Comparison of ENCODE assay signal across 2 cellular contexts in the genomic region with DNA sequence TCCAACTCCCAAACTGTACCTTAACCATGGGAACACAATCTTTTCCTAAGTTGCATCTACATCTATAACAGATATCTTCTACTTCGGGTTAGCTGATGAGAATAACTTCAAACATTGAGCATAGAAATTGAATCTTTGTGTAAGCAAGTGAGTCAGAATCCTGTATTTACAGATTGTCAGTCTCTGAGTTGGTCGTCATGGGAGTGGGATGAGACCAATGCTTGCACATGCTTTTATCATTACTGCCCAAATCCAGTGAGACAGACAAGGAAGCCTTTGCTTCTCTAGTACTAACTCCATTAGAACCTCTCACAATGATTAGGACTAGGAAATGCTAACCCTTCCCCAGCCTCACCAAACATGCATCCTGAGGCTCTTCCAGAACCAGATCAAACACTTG.
TF ChIP-seq lines count a peak whose summit lies in the region.

No MANE protein-coding gene starts in this region.

TF ChIP-seq in IMR-90, 13 proteins besides CTCF, POLR2A, EP300 and RAD21 (continued from another document):
- 0 out of 2 replicates have a peak, but pooled peaks have one; percentile 46 for TF ChIP-seq FOS (IDR thresholded peaks at IDR 0.05; ENCODE audit: low read depth, low read length)
- no peak for TF ChIP-seq RFX5 (IDR thresholded peaks at IDR 0.05; ENCODE audit: low read depth, low read length)
- TF ChIP-seq, protein P1, sequence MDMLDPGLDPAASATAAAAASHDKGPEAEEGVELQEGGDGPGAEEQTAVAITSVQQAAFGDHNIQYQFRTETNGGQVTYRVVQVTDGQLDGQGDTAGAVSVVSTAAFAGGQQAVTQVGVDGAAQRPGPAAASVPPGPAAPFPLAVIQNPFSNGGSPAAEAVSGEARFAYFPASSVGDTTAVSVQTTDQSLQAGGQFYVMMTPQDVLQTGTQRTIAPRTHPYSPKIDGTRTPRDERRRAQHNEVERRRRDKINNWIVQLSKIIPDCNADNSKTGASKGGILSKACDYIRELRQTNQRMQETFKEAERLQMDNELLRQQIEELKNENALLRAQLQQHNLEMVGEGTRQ (IDR thresholded peaks at IDR 0.05; ENCODE audit: low read depth, low read length), result no peak
- no peak for TF ChIP-seq MAZ (IDR thresholded peaks at IDR 0.05; ENCODE audit: borderline replicate concordance, low read depth, low read length)
- no peak for TF ChIP-seq CHD1 (IDR thresholded peaks at IDR 0.05; ENCODE audit: low read depth, low read length)
- no peak for TF ChIP-seq NFE2L2 (IDR thresholded peaks at IDR 0.05; ENCODE audit: low read depth, low read length)

TF ChIP-seq in SK-N-SH, 30 proteins besides CTCF, POLR2A, EP300 and RAD21:
- TF ChIP-seq, protein P2, sequence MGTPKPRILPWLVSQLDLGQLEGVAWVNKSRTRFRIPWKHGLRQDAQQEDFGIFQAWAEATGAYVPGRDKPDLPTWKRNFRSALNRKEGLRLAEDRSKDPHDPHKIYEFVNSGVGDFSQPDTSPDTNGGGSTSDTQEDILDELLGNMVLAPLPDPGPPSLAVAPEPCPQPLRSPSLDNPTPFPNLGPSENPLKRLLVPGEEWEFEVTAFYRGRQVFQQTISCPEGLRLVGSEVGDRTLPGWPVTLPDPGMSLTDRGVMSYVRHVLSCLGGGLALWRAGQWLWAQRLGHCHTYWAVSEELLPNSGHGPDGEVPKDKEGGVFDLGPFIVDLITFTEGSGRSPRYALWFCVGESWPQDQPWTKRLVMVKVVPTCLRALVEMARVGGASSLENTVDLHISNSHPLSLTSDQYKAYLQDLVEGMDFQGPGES (IDR thresholded peaks at IDR 0.05; ENCODE audit: low read depth, low read length), result no peak
- no peak for TF ChIP-seq TAF1 (IDR thresholded peaks at IDR 0.05; ENCODE audit: borderline replicate concordance, low read depth, low read length)
- TF ChIP-seq MEF2A (IDR thresholded peaks at IDR 0.05; ENCODE audit: borderline replicate concordance, low read depth), result no peak
- no peak for TF ChIP-seq POLR2AphosphoS5 (IDR thresholded peaks at IDR 0.05; ENCODE audit: low read depth, low read length)
- TF ChIP-seq, protein P3, sequence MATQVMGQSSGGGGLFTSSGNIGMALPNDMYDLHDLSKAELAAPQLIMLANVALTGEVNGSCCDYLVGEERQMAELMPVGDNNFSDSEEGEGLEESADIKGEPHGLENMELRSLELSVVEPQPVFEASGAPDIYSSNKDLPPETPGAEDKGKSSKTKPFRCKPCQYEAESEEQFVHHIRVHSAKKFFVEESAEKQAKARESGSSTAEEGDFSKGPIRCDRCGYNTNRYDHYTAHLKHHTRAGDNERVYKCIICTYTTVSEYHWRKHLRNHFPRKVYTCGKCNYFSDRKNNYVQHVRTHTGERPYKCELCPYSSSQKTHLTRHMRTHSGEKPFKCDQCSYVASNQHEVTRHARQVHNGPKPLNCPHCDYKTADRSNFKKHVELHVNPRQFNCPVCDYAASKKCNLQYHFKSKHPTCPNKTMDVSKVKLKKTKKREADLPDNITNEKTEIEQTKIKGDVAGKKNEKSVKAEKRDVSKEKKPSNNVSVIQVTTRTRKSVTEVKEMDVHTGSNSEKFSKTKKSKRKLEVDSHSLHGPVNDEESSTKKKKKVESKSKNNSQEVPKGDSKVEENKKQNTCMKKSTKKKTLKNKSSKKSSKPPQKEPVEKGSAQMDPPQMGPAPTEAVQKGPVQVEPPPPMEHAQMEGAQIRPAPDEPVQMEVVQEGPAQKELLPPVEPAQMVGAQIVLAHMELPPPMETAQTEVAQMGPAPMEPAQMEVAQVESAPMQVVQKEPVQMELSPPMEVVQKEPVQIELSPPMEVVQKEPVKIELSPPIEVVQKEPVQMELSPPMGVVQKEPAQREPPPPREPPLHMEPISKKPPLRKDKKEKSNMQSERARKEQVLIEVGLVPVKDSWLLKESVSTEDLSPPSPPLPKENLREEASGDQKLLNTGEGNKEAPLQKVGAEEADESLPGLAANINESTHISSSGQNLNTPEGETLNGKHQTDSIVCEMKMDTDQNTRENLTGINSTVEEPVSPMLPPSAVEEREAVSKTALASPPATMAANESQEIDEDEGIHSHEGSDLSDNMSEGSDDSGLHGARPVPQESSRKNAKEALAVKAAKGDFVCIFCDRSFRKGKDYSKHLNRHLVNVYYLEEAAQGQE (IDR thresholded peaks at IDR 0.05; ENCODE audit: low read depth, low read length), result no peak
- no peak for TF ChIP-seq GABPA (IDR thresholded peaks at IDR 0.05; ENCODE audit: low read depth)
- TF ChIP-seq SMC3 (IDR thresholded peaks at IDR 0.05; ENCODE audit: low read depth, low read length), result no peak
- no peak for TF ChIP-seq MXI1 (IDR thresholded peaks at IDR 0.05; ENCODE audit: low read depth, low read length)
- TF ChIP-seq RFX5 (IDR thresholded peaks at IDR 0.05; ENCODE audit: low read length), result no peak
- no peak for TF ChIP-seq JUND (IDR thresholded peaks at IDR 0.05)
- no peak for TF ChIP-seq ELF1 (IDR thresholded peaks at IDR 0.05)
- TF ChIP-seq, protein P4, sequence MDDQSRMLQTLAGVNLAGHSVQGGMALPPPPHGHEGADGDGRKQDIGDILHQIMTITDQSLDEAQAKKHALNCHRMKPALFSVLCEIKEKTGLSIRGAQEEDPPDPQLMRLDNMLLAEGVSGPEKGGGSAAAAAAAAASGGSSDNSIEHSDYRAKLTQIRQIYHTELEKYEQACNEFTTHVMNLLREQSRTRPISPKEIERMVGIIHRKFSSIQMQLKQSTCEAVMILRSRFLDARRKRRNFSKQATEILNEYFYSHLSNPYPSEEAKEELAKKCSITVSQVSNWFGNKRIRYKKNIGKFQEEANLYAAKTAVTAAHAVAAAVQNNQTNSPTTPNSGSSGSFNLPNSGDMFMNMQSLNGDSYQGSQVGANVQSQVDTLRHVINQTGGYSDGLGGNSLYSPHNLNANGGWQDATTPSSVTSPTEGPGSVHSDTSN (IDR thresholded peaks at IDR 0.05), result no peak
- no peak for TF ChIP-seq NFIC (IDR thresholded peaks at IDR 0.05; ENCODE audit: borderline replicate concordance)
- TF ChIP-seq GATA2 (CRISPR knock-in tag; IDR thresholded peaks at IDR 0.05), result no peak
- no peak for TF ChIP-seq RXRA (IDR thresholded peaks at IDR 0.05; ENCODE audit: borderline replicate concordance, low read depth)
- no peak for TF ChIP-seq RCOR1 (IDR thresholded peaks at IDR 0.05; ENCODE audit: low read length)
